ENCODE assay signal across 2 cellular contexts in genomic region chr2:73176205-73176880, GRCh38.
TF ChIP-seq lines count a peak whose summit lies in the region.

No MANE protein-coding gene starts in this region.

TF ChIP-seq in K562, 482 proteins besides CTCF, POLR2A, EP300 and RAD21:
- peak; percentile 67 for TF ChIP-seq ZFP36 (IDR thresholded peaks at IDR 0.05; ENCODE audit: low read depth, low read length, partially characterized antibody)
- TF ChIP-seq ASH1L (IDR thresholded peaks at IDR 0.05; ENCODE audit: borderline replicate concordance, low read depth, partially characterized antibody), result no peak
- TF ChIP-seq PHF8 (IDR thresholded peaks at IDR 0.05; ENCODE audit: borderline replicate concordance, low read length), result no peak
- TF ChIP-seq BMI1 (IDR thresholded peaks at IDR 0.05; ENCODE audit: low read length), result no peak

TF ChIP-seq in HepG2, 621 proteins besides CTCF, POLR2A, EP300 and RAD21 (continues in another document):
- 0 out of 2 replicates have a peak, but pooled peaks have one; percentile 12 for TF ChIP-seq HOXA5 (CRISPR knock-in tag; IDR thresholded peaks at IDR 0.05)
- no peak for TF ChIP-seq JUND (CRISPR knock-in tag; IDR thresholded peaks at IDR 0.05)
- peak; percentile 5; the same call in 1 of the 2 replicates for TF ChIP-seq ZNF574 (CRISPR knock-in tag; IDR thresholded peaks at IDR 0.05)
- no peak for TF ChIP-seq AFF4 (CRISPR knock-in tag; IDR thresholded peaks at IDR 0.05)
- no peak for TF ChIP-seq ZBTB2 (CRISPR knock-in tag; IDR thresholded peaks at IDR 0.05; ENCODE audit: low read depth)
- TF ChIP-seq MAZ (IDR thresholded peaks at IDR 0.05; ENCODE audit: borderline replicate concordance, low read depth, low read length), result no peak
- TF ChIP-seq MAZ (CRISPR knock-in tag; IDR thresholded peaks at IDR 0.05; ENCODE audit: low read depth), result no peak
- TF ChIP-seq EEA1 (CRISPR knock-in tag; IDR thresholded peaks at IDR 0.05; ENCODE audit: borderline replicate concordance), result no peak
- TF ChIP-seq ZNF687 (CRISPR knock-in tag; IDR thresholded peaks at IDR 0.05), result peak; percentile 3; the same call in 1 of the 2 replicates
- TF ChIP-seq ZFYVE20 (CRISPR knock-in tag; IDR thresholded peaks at IDR 0.05; ENCODE audit: borderline replicate concordance, low read depth), result no peak
- no peak for TF ChIP-seq FOXM1 (CRISPR knock-in tag; IDR thresholded peaks at IDR 0.05)
- TF ChIP-seq GZF1 (CRISPR knock-in tag; IDR thresholded peaks at IDR 0.05), result no peak
- TF ChIP-seq ZNF710 (CRISPR knock-in tag; IDR thresholded peaks at IDR 0.05; ENCODE audit: borderline replicate concordance), result 0 out of 2 replicates have a peak, but pooled peaks have one; percentile 32
- TF ChIP-seq ESRRA (CRISPR knock-in tag; IDR thresholded peaks at IDR 0.05; ENCODE audit: low read depth), result no peak
- no peak for TF ChIP-seq NFKB2 (CRISPR knock-in tag; IDR thresholded peaks at IDR 0.05; ENCODE audit: borderline replicate concordance)
- no peak for TF ChIP-seq GPN1 (CRISPR knock-in tag; IDR thresholded peaks at IDR 0.05; ENCODE audit: borderline replicate concordance)
- no peak; the same call in 1 of the 2 replicates for TF ChIP-seq ZNF790 (CRISPR knock-in tag; IDR thresholded peaks at IDR 0.05; ENCODE audit: borderline replicate concordance)
- peak; percentile 12; the same call in 1 of the 2 replicates for TF ChIP-seq PATZ1 (CRISPR knock-in tag; IDR thresholded peaks at IDR 0.05)
- no peak for TF ChIP-seq TSC22D2 (CRISPR knock-in tag; IDR thresholded peaks at IDR 0.05; ENCODE audit: borderline replicate concordance)
- TF ChIP-seq SNRNP70 (IDR thresholded peaks at IDR 0.05; ENCODE audit: low read depth, low read length), result no peak
- no peak for TF ChIP-seq TMF1 (CRISPR knock-in tag; IDR thresholded peaks at IDR 0.05; ENCODE audit: low read depth)
- TF ChIP-seq NAIF1 (CRISPR knock-in tag; IDR thresholded peaks at IDR 0.05; ENCODE audit: borderline replicate concordance), result 0 out of 2 replicates have a peak, but pooled peaks have one; percentile 5
- no peak for TF ChIP-seq RBAK (CRISPR knock-in tag; IDR thresholded peaks at IDR 0.05)
- TF ChIP-seq ZNF83 (CRISPR knock-in tag; IDR thresholded peaks at IDR 0.05; ENCODE audit: borderline replicate concordance), result no peak
- no peak for TF ChIP-seq FUBP1 (CRISPR knock-in tag; IDR thresholded peaks at IDR 0.05; ENCODE audit: borderline replicate concordance)
- TF ChIP-seq ZNF224 (CRISPR knock-in tag; IDR thresholded peaks at IDR 0.05), result no peak
- no peak for TF ChIP-seq KDM1A (CRISPR knock-in tag; IDR thresholded peaks at IDR 0.05)
- TF ChIP-seq SNAPC2 (CRISPR knock-in tag; IDR thresholded peaks at IDR 0.05), result no peak
- peak; percentile 19; the same call in 1 of the 2 replicates for TF ChIP-seq ZNF777 (CRISPR knock-in tag; IDR thresholded peaks at IDR 0.05)
- TF ChIP-seq ZBTB4 (CRISPR knock-in tag; IDR thresholded peaks at IDR 0.05; ENCODE audit: borderline replicate concordance), result 0 out of 2 replicates have a peak, but pooled peaks have one; percentile 12
- 0 out of 2 replicates have a peak, but pooled peaks have one; percentile 27 for TF ChIP-seq ZNF232 (CRISPR knock-in tag; IDR thresholded peaks at IDR 0.05; ENCODE audit: borderline replicate concordance)
- no peak for TF ChIP-seq KDM5B (CRISPR knock-in tag; IDR thresholded peaks at IDR 0.05; ENCODE audit: borderline replicate concordance)
- no peak for TF ChIP-seq ZSCAN22 (CRISPR knock-in tag; IDR thresholded peaks at IDR 0.05)
